ENCODE assay signal across 26 cellular contexts in genomic region chr5:84059672-84060071, GRCh38.
"Had no signal": no experiment of that assay in that cellular context is flagged by ENCODE, and none has a peak within 500 bp of the region (broad histone marks: within the 10 kb centered on the region; RNA-seq: fewer than 3 reads in every experiment).

No MANE protein-coding gene starts in this region.

- H3K4me3 ChIP-seq: breast epithelium, gastroesophageal sphincter, hepatocyte, pancreas, prostate gland, right atrium auricular region, spleen, testis, transverse colon had no signal

- FAIRE-seq: colon, endometrium, keratinocyte, pancreas had no signal

- ATAC-seq: activated CD4-positive, alpha-beta T cell treated with anti-CD3 and anti-CD28 coated beads for 36 hours; activated CD8-positive, alpha-beta memory T cell treated with anti-CD3 and anti-CD28 coated beads, Interleukin-2, amount 10 ng/mL, durations not matched to agents 7 days and 5 days; activated CD8-positive, alpha-beta T cell treated with anti-CD3 and anti-CD28 coated beads, Interleukin-2, amount 10 ng/mL, durations not matched to agents 7 days and 5 days; activated naive CD4-positive, alpha-beta T cell treated with anti-CD3 and anti-CD28 coated beads, Interleukin-2, amount 50 U/mL, for 72 hours; activated T-cell treated with anti-CD3 and anti-CD28 coated beads, Interleukin-2, amount 50 U/mL, for 72 hours; gastroesophageal sphincter; left colon; naive thymus-derived CD4-positive, alpha-beta T cell; stimulated activated naive CD8-positive, alpha-beta T cell treated with anti-CD3 and anti-CD28 coated beads, Interleukin-15, Interleukin-2, amounts not matched to agents 100 U/mL and 50 U/mL, for 24 hours had no signal

- H3K27me3 ChIP-seq: breast epithelium, gastroesophageal sphincter, hepatocyte, pancreas, right atrium auricular region, spleen, testis, transverse colon had no signal

- DNase-seq: activated B cell treated with CpG ODN at 0.5 μM for 24 hours; activated CD4-positive, alpha-beta T cell treated with anti-CD3 and anti-CD28 coated beads for 36 hours; activated CD8-positive, alpha-beta memory T cell treated with anti-CD3 and anti-CD28 coated beads, Interleukin-2, amount 10 ng/mL, durations not matched to agents 7 days and 5 days; activated CD8-positive, alpha-beta T cell treated with anti-CD3 and anti-CD28 coated beads, Interleukin-2, amount 10 ng/mL, durations not matched to agents 7 days and 5 days; activated naive CD4-positive, alpha-beta T cell; activated T-cell treated with anti-CD3 and anti-CD28 coated beads for 4 hours; activated T-cell treated with anti-CD3 and anti-CD28 coated beads, Interleukin-2, amount 50 U/mL, for 72 hours; dermis blood vessel endothelial cell; effector CD4-positive, alpha-beta T cell; left colon; naive thymus-derived CD4-positive, alpha-beta T cell; pancreas; spleen; stimulated activated CD4-positive, alpha-beta T cell treated with anti-CD3 and anti-CD28 coated beads, Interleukin-4, amount 100 ng/mL, for 1 hour; stimulated activated naive CD8-positive, alpha-beta T cell treated with anti-CD3 and anti-CD28 coated beads, Interleukin-15, Interleukin-2, amounts not matched to agents 100 U/mL and 50 U/mL, for 24 hours; testis; transverse colon had no signal

- H3K36me3 ChIP-seq: breast epithelium, gastroesophageal sphincter, pancreas, prostate gland, right atrium auricular region, spleen, transverse colon had no signal
